In the genomic region with DNA sequence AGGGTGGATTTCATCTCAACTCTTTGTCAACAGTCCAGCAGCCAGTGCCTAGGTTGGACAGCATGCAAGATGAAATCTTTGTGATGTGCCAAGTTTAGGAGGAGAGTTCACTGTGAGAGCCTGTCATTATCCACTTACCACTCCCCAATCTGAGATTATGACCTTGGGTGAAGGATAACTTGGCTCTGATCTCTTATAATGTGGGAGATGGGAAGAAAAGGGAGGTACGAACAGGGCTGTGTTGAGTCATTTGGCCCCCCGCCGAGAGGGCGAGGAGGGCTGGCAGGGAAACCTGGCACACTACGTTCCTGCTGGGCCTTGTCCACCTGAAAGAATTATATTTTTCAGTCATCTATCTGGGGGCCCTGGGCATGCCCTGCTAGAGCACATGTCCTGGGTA, we compare ENCODE assay signal across 14 cellular contexts. TPM values are rescaled to one million over a fixed set of nuclear protein-coding genes. Genes with fewer than 3 reads are reported as not detected.
DNase-seq lines count a peak whose midpoint lies in the region; TF ChIP-seq lines count a peak whose summit lies in the region.
"Had no signal": no experiment of that assay in that cellular context is flagged by ENCODE, and none has a peak within 500 bp of the region (broad histone marks: within the 10 kb centered on the region; RNA-seq: fewer than 3 reads in every experiment).

No MANE protein-coding gene starts in this region.

- no peaks in the 10 kb centered on the region for H3K9me3 ChIP-seq in esophagus squamous epithelium
- H3K9me3 ChIP-seq: body of pancreas had no signal

- peak overlapping the region in 3 of 4 donors; percentile 65 to 84 (median 73) for H3K27ac ChIP-seq in esophagus squamous epithelium
- H3K27ac ChIP-seq: body of pancreas, epithelial cell of prostate had no signal

- TF ChIP-seq POLR2A in esophagus squamous epithelium (IDR thresholded peaks at IDR 0.05), result no peak

- intact Hi-C loops in esophagus squamous epithelium (cut with DNase I), result no loop called here

- peaks cover 0 to 80% (median 21%) of the 10 kb centered on the region in 3 donors for H3K4me1 ChIP-seq in esophagus squamous epithelium
- H3K4me1 ChIP-seq: body of pancreas had no signal

- no peaks in the 10 kb centered on the region for H3K36me3 ChIP-seq in esophagus squamous epithelium

- WGBS in esophagus squamous epithelium, 2 donors, result 29 to 37% methylated on average over 5 of the region's 5 CpGs

- DNase-seq in A172 (ENCODE audit: low spot score) (peak; percentile 70), NCI-H226 (peak; percentile 85), esophagus squamous epithelium (lab: John Stamatoyannopoulos, UW) (no peak), lung microvascular endothelial cell (ENCODE audit: low read depth in 2 of 2) (peak; percentile 72 to 78), NAMALWA (ENCODE audit: low spot score) (no peak), T-helper 9 cell (no peak), Kasumi-1 (lab: John Stamatoyannopoulos, UW) (no peak)
- no peak for DNase-seq in stimulated activated CD4-positive, alpha-beta T cell treated with anti-CD3 and anti-CD28 coated beads, Interleukin-2, amount 100 ng/mL, for 48 hours
- DNase-seq: body of pancreas, natural killer cell, SHP77 had no signal

- no peaks in the 10 kb centered on the region for H3K27me3 ChIP-seq in esophagus squamous epithelium
- H3K27me3 ChIP-seq: body of pancreas had no signal

- no peak for TF ChIP-seq CTCF in esophagus squamous epithelium (IDR thresholded peaks at IDR 0.05)

- no peak overlapping the region for H3K4me3 ChIP-seq in esophagus squamous epithelium
- H3K4me3 ChIP-seq: body of pancreas, skin epidermis had no signal

RNA-seq across cellular contexts. Expression of gene LAMA4, which starts 35.8 kb away (rescaled TPM):
- 7.4 and 11.5 TPM in 2 replicates for total RNA-seq in A172 (2014; rRNA removed; shearing (Covaris generic))
- total RNA-seq in esophagus squamous epithelium, result 100 to 1,000 TPM in 1 of 4 donors, 10 to 100 TPM in 1, 1 to 10 TPM in 2; 8.1 to 116 (median 19.0) TPM
- total RNA-seq in lung microvascular endothelial cell, result 456 and 465 TPM in 2 replicates
- total RNA-seq: natural killer cell, NCI-H460 had no signal

Comparison
In these comparisons a context has a peak if more than half of its experiments do, and no peak if none do; other contexts are left out.
1. DNase-seq: peak in A172 (single experiment), NCI-H226 (single experiment) and lung microvascular endothelial cell (2 of 2); none in esophagus squamous epithelium (single experiment), stimulated activated CD4-positive, alpha-beta T cell treated with anti-CD3 and anti-CD28 coated beads, Interleukin-2, amount 100 ng/mL, for 48 hours (0 of 2), NAMALWA (single experiment), T-helper 9 cell (single experiment) and Kasumi-1 (0 of 2).